1 cellular context compared by ENCODE assay signal in genomic region chr16:18931756-18932155, GRCh38.
TF ChIP-seq lines count a peak whose summit lies in the region.

No MANE protein-coding gene starts in this region.

TF ChIP-seq in K562, 482 proteins besides CTCF, POLR2A, EP300 and RAD21 (continued from another document):
- TF ChIP-seq CBX8 (IDR thresholded peaks at IDR 0.05; ENCODE audit: borderline replicate concordance, extremely low read depth, low read depth, low read length, poor library complexity, severe bottlenecking) (no peak), ZNF507 (tag; conservative IDR thresholded peaks at IDR 0.05) (no peak), RERE (CRISPR knock-in tag; IDR thresholded peaks at IDR 0.05; ENCODE audit: borderline replicate concordance) (no peak)
